8 cellular contexts compared by ENCODE assay signal in the genomic region with DNA sequence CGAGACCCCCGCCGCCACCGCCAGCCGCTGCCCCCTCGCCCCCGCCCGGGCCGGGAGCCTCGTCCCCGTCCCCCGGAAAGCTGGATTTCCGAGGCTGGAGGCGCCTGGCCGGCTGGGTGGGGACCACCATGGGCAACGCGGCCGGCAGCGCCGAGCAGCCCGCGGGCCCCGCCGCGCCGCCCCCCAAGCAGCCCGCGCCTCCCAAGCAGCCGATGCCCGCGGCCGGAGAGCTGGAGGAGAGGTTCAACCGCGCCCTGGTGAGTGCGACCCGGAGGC. TPM values are rescaled to one million over a fixed set of nuclear protein-coding genes. Genes with fewer than 3 reads are reported as not detected.
DNase-seq lines count a peak whose midpoint lies in the region; ATAC-seq and TF ChIP-seq lines count a peak whose summit lies in the region.

No MANE protein-coding gene starts in this region.

- H3K9me3 ChIP-seq in A673 (ENCODE audit: low read depth, low read length, poor library complexity, severe bottlenecking) (no peaks in the 10 kb centered on the region), IMR-90 (ENCODE audit: control insufficient read depth, insufficient read depth, low read length) (no peaks in the 10 kb centered on the region), colonic mucosa (no peaks in the 10 kb centered on the region), mesodermal cell (ENCODE audit: control insufficient read depth, low read length) (no peaks in the 10 kb centered on the region)

- BruUV-seq in A673 (replicated peaks; lab: Mats Ljungman, UMichigan) (no TSS peak), IMR-90 (replicated peaks; lab: Mats Ljungman, UMichigan) (no TSS peak)

- H3K36me3 ChIP-seq in A673 (ENCODE audit: insufficient read depth, low read length, poor library complexity, severe bottlenecking) (no peaks in the 10 kb centered on the region), IMR-90 (ENCODE audit: control insufficient read depth, insufficient read depth, low read length) (no peaks in the 10 kb centered on the region), colonic mucosa (no peaks in the 10 kb centered on the region), mesodermal cell (ENCODE audit: control insufficient read depth, insufficient read depth, low read length) (no peaks in the 10 kb centered on the region)

- dilution Hi-C loops in IMR-90 (cut with HindIII; ENCODE audit: low sequenced_read_pairs, unreplicated experiment), result no loop called here

- H3K4me3 ChIP-seq in A673 (ENCODE audit: low read depth, low read length, poor library complexity, severe bottlenecking), result peak overlapping the region; percentile 47
- peak overlapping the region; percentile 56 for H3K4me3 ChIP-seq in IMR-90 (ENCODE audit: insufficient read depth, low read depth, low read length)
- H3K4me3 ChIP-seq in colonic mucosa, result peak overlapping the region; percentile 42
- peak overlapping the region; percentile 37 for H3K4me3 ChIP-seq in mesodermal cell (ENCODE audit: extremely low read depth, insufficient read depth, low read length, poor library complexity, severe bottlenecking)

- no peak for TF ChIP-seq POLR2A in IMR-90 (IDR thresholded peaks at IDR 0.05; ENCODE audit: low read depth, low read length)

- no peak overlapping the region for H2AK9ac ChIP-seq in IMR-90 (replicated peaks; ENCODE audit: low read depth, low read length, poor library complexity)

- no peak overlapping the region for H4K5ac ChIP-seq in IMR-90 (ENCODE audit: low read depth, low read length)

- no peak for TF ChIP-seq CTCF in A673 (conservative IDR thresholded peaks at IDR 0.05; ENCODE audit: low read depth, low read length)
- no peak for TF ChIP-seq CTCF in IMR-90 (conservative IDR thresholded peaks at IDR 0.05; ENCODE audit: low read depth, low read length)
- TF ChIP-seq CTCF in colonic mucosa (IDR thresholded peaks at IDR 0.05), result no peak

- TF ChIP-seq RAD21 in IMR-90 (IDR thresholded peaks at IDR 0.05; ENCODE audit: low read length), result no peak

- H3K27ac ChIP-seq in A673 (ENCODE audit: low read depth, low read length, poor library complexity, severe bottlenecking) (no peak overlapping the region), IMR-90 (ENCODE audit: insufficient read depth, low read length) (no peak overlapping the region; the same call in 1 of the 2 replicates), colonic mucosa (peak overlapping the region; percentile 84), mesodermal cell (ENCODE audit: low read depth, low read length, severe bottlenecking) (no peak overlapping the region)

- H3K79me1 ChIP-seq in IMR-90 (ENCODE audit: low read depth in 1 of 2, low read length in 2 of 2), result peaks cover 0 to 5% of the 10 kb centered on the region in 2 experiments; a peak in 1 of 4 replicates

- POLR2A ChIA-PET in A673 (lab: Charles Lee; ENCODE audit: low non-redundant PET) (no interaction called here), IMR-90 (lab: Charles Lee; ENCODE audit: unreplicated experiment) (no interaction called here)

- H3K18ac ChIP-seq in IMR-90 (ENCODE audit: low read depth, low read length), result no peak overlapping the region

- no peak overlapping the region for H2BK15ac ChIP-seq in IMR-90 (ENCODE audit: low read depth, low read length)

- H3K9ac ChIP-seq in IMR-90 (ENCODE audit: low read depth, low read length), result peak overlapping the region; percentile 37; the same call in 1 of the 2 replicates
- H3K9ac ChIP-seq in colonic mucosa (ENCODE audit: low read depth in 2 of 2, low read length in 2 of 2), result peak overlapping the region in 1 of 2 donors; percentile 76

- no peak for DNase-seq in A673 (ENCODE audit: low spot score)
- DNase-seq in IMR-90, result no peak
- DNase-seq in colonic mucosa, result no peak
- no peak for DNase-seq in cerebellar nuclear complex (lab: John Stamatoyannopoulos, UW)
- no peak for DNase-seq in kidney glomerular epithelial cell (lab: John Stamatoyannopoulos, UW)
- no peak for DNase-seq in retina

- H3K4me1 ChIP-seq in A673 (ENCODE audit: insufficient read depth, low read length, poor library complexity, severe bottlenecking), result peaks cover 4% of the 10 kb centered on the region
- H3K4me1 ChIP-seq in IMR-90 (ENCODE audit: control insufficient read depth, insufficient read depth, low read length), result peaks cover 9% of the 10 kb centered on the region; the same call in 1 of the 2 replicates
- no peaks in the 10 kb centered on the region for H3K4me1 ChIP-seq in colonic mucosa
- H3K4me1 ChIP-seq in mesodermal cell (ENCODE audit: control insufficient read depth, insufficient read depth, low read length, poor library complexity, severe bottlenecking), result peaks cover 13% of the 10 kb centered on the region

- H3K4ac ChIP-seq in IMR-90 (ENCODE audit: low read depth, low read length), result no peak overlapping the region

- no peaks in the 10 kb centered on the region for H4K20me1 ChIP-seq in IMR-90 (ENCODE audit: insufficient read depth, low read length)

- no peaks in the 10 kb centered on the region for H3K9me1 ChIP-seq in IMR-90 (ENCODE audit: insufficient read depth, low read length)

- H3K27me3 ChIP-seq in A673 (replicated peaks; ENCODE audit: insufficient read depth, low read depth, low read length, poor library complexity), result peaks cover 4% of the 10 kb centered on the region
- peaks cover 15% of the 10 kb centered on the region for H3K27me3 ChIP-seq in IMR-90 (ENCODE audit: control insufficient read depth, insufficient read depth, low read length)
- H3K27me3 ChIP-seq in colonic mucosa, result peaks cover 18% of the 10 kb centered on the region

- WGBS in IMR-90 (ENCODE audit: extremely low coverage in 2 of 2, insufficient read length in 1 of 2), 2 experiments, result 1% methylated on average over 14 of the region's 36 CpGs; no CpG with 5 or more reads in 1 of the 2 experiments
- 0% methylated on average over 7 to 14 of the region's 36 CpGs for WGBS in mesodermal cell (ENCODE audit: insufficient coverage in 2 of 2), 2 experiments

- no peak overlapping the region for H2AK5ac ChIP-seq in IMR-90 (ENCODE audit: low read depth, low read length)

- ATAC-seq in IMR-90 (ENCODE audit: low read depth), result peak; percentile 24
- ATAC-seq in GM18861 (IDR thresholded peaks at IDR 0.05; ENCODE audit: unreplicated experiment), result no peak

- no peak overlapping the region for H4K91ac ChIP-seq in IMR-90 (ENCODE audit: insufficient read depth, low read depth, low read length)

- H2BK5ac ChIP-seq in IMR-90 (ENCODE audit: low read depth, low read length, poor library complexity, severe bottlenecking), result peak overlapping the region; percentile 13

- in situ Hi-C loops in IMR-90 (cut with MboI; ENCODE audit: low sequenced_read_pairs), result loop anchor here (25.0 kb wide), 1 partner anchor 365 kb away; no protein-coding TSS in a partner anchor

- no peak overlapping the region for H3K14ac ChIP-seq in IMR-90 (replicated peaks; ENCODE audit: low read depth, low read length)

- CTCF ChIA-PET in A673 (lab: Charles Lee) (interaction anchor here (0.6 kb wide), 1 partner anchor 177 kb away, joined by 3 read pairs; no protein-coding TSS in a partner anchor), IMR-90 (lab: Yijun Ruan, JAX) (no interaction called here)

- H2BK120ac ChIP-seq in IMR-90 (ENCODE audit: low read depth, low read length), result no peak overlapping the region

- no peak overlapping the region; the same call in 1 of the 2 replicates for H3K4me2 ChIP-seq in IMR-90 (ENCODE audit: low read depth, low read length)

- H3K23ac ChIP-seq in IMR-90 (ENCODE audit: low read depth, low read length), result no peak overlapping the region

- intact Hi-C loops in A673 (cut with micrococcal nuclease; ENCODE audit: unreplicated experiment) (no loop called here), IMR-90 (cut with micrococcal nuclease) (no loop called here), colonic mucosa (cut with DNase I) (loop anchor here (2.0 kb wide), 1 partner anchor 163 kb away; no protein-coding TSS in a partner anchor)

- no peak overlapping the region for H3K56ac ChIP-seq in IMR-90 (ENCODE audit: extremely low read depth, insufficient read depth, low read length)

- H2AFZ ChIP-seq in IMR-90 (replicated peaks; ENCODE audit: low read length, poor library complexity), result peak overlapping the region; percentile 90

- no peak overlapping the region for H4K8ac ChIP-seq in IMR-90 (ENCODE audit: low read depth in 2 of 2, low read length in 2 of 2)

- H2BK20ac ChIP-seq in IMR-90 (ENCODE audit: low read depth, low read length), result no peak overlapping the region

TF ChIP-seq in IMR-90, 13 proteins besides CTCF, POLR2A, EP300 and RAD21 (continues in another document):
- TF ChIP-seq FOS (IDR thresholded peaks at IDR 0.05; ENCODE audit: low read depth, low read length), result no peak
- TF ChIP-seq MAZ (IDR thresholded peaks at IDR 0.05; ENCODE audit: borderline replicate concordance, low read depth, low read length), result no peak
- TF ChIP-seq, protein P1, sequence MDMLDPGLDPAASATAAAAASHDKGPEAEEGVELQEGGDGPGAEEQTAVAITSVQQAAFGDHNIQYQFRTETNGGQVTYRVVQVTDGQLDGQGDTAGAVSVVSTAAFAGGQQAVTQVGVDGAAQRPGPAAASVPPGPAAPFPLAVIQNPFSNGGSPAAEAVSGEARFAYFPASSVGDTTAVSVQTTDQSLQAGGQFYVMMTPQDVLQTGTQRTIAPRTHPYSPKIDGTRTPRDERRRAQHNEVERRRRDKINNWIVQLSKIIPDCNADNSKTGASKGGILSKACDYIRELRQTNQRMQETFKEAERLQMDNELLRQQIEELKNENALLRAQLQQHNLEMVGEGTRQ (IDR thresholded peaks at IDR 0.05; ENCODE audit: low read depth, low read length), result no peak
- no peak for TF ChIP-seq CHD1 (IDR thresholded peaks at IDR 0.05; ENCODE audit: low read depth, low read length)

RNA-seq across cellular contexts. Expression of a gene that starts 0.2 kb away (rescaled TPM):
- total RNA-seq in A673 (2021) (1.0 and 1.4 TPM in 2 replicates), IMR-90 (2012; rRNA removed) (0.36 and 0.56 TPM in 2 replicates), colonic mucosa (1 to 10 TPM; 6.8 to 8.4 TPM)
- polyA plus RNA-seq in IMR-90 (2012; rRNA removed), result 1.4 and 2.3 TPM in 2 replicates
- 4.2 and 5.3 TPM in 2 replicates for polyA plus RNA-seq in IMR-90 (2012; cell fraction: cytosol; rRNA removed)
- polyA plus RNA-seq in IMR-90 (2012; cell fraction: nucleus; rRNA removed; ENCODE audit: low replicate concordance), result 10.8 and 12.1 TPM in 2 replicates
- polyA plus RNA-seq in mesodermal cell (2013, experiment 1 of 2), result 5.7 TPM
- 3.1 TPM for polyA plus RNA-seq in mesodermal cell (2013, experiment 2 of 2)

RNA-seq across cellular contexts. Expression of a gene that starts 40.0 kb away (rescaled TPM):
- total RNA-seq in A673 (2021), result 0.22 TPM in 1 of 2 replicates, not detected in the other
- total RNA-seq in IMR-90 (2012; rRNA removed), result under 0.01 and 0.18 TPM in 2 replicates
- not detected in 2 replicates for polyA plus RNA-seq in IMR-90 (2012; rRNA removed)
- not detected in 2 replicates for polyA plus RNA-seq in IMR-90 (2012; cell fraction: cytosol; rRNA removed)
- 0.09 TPM in 1 of 2 replicates, not detected in the other for polyA plus RNA-seq in IMR-90 (2012; cell fraction: nucleus; rRNA removed; ENCODE audit: low replicate concordance)
- not detected for total RNA-seq in colonic mucosa
- polyA plus RNA-seq in mesodermal cell (2013, experiment 1 of 2), result not detected
- polyA plus RNA-seq in mesodermal cell (2013, experiment 2 of 2), result not detected
